Comparison of ENCODE assay signal across 9 cellular contexts in genomic region chr11:57499983-57500461, GRCh38. TPM values are rescaled to one million over a fixed set of nuclear protein-coding genes. Genes with fewer than 3 reads are reported as not detected.
DNase-seq lines count a peak whose midpoint lies in the region; ATAC-seq and TF ChIP-seq lines count a peak whose summit lies in the region.
"Had no signal": no experiment of that assay in that cellular context is flagged by ENCODE, and none has a peak within 500 bp of the region (broad histone marks: within the 10 kb centered on the region; RNA-seq: fewer than 3 reads in every experiment).

No MANE protein-coding gene starts in this region.

- H3K4me2 ChIP-seq in GM23338: peak overlapping the region; percentile 87

- TF ChIP-seq CTCF in GM23338 (conservative IDR thresholded peaks at IDR 0.05; ENCODE audit: low read depth in 2 of 2) (no peak), WI38 (IDR thresholded peaks at IDR 0.05; ENCODE audit: low read depth, low read length) (no peak), spleen (IDR thresholded peaks at IDR 0.05 in 8 of 11, conservative IDR thresholded peaks at IDR 0.05 in 3 of 11) (peak in 1 of 11 experiments; percentile 0)

- no peaks in the 10 kb centered on the region for H3K9me3 ChIP-seq in iPS-18c (ENCODE audit: control insufficient read depth, insufficient read depth, low read length)
- H3K9me3 ChIP-seq in spleen: no peaks in the 10 kb centered on the region

- ATAC-seq in GM23338: no peak

- peaks cover 9% of the 10 kb centered on the region for H4K20me1 ChIP-seq in GM23338 (replicated peaks; ENCODE audit: insufficient read depth)

- H3K79me2 ChIP-seq in GM23338 (replicated peaks; ENCODE audit: insufficient read depth): peaks cover 19% of the 10 kb centered on the region; the same call in 1 of the 2 replicates

- H2AFZ ChIP-seq in GM23338: no peak overlapping the region

- peaks cover 16% of the 10 kb centered on the region for H3K27me3 Mint-ChIP-seq in GM23338 (ENCODE audit: insufficient read depth, low read depth, poor library complexity)

- peak overlapping the region; percentile 85 for H3K27ac Mint-ChIP-seq in GM23338

- peak overlapping the region; percentile 61 for H3K4me3 Mint-ChIP-seq in GM23338

- peaks cover 14% of the 10 kb centered on the region for H3F3A ChIP-seq in GM23338 (replicated peaks; ENCODE audit: low read depth)

- peaks cover 58% of the 10 kb centered on the region for H3K4me1 Mint-ChIP-seq in GM23338

- H3K9me3 Mint-ChIP-seq in GM23338: no peaks in the 10 kb centered on the region

- H3K36me3 Mint-ChIP-seq in GM23338 (ENCODE audit: low read depth): peaks cover 66% of the 10 kb centered on the region

- H3K4me3 ChIP-seq in GM23338 (peak overlapping the region; percentile 42), WI38 (ENCODE audit: low read depth, low read length) (peak overlapping the region; percentile 43), iPS-18c (ENCODE audit: insufficient read depth, low read depth, low read length) (peak overlapping the region; percentile 20; the same call in 1 of the 2 replicates), spleen (peak overlapping the region in 5 of 8 donors; percentile 6 to 56 (median 15))

- intact Hi-C loops in spleen (cut with DNase I; ENCODE audit: low total_unique reads): no loop called here

- TF ChIP-seq POLR2A in spleen (IDR thresholded peaks at IDR 0.05): no peak

- H3K27me3 ChIP-seq in GM23338 (ENCODE audit: insufficient read depth) (no peaks in the 10 kb centered on the region), spleen (replicated peaks in 1 of 7) (no peaks in the 10 kb centered on the region)

- DNase-seq in GM23338 (ENCODE audit: low spot score) (no peak), spleen (no peak), GM19238 (ENCODE audit: insufficient read length, low spot score) (no peak), DMS153 (lab: John Stamatoyannopoulos, UW) (no peak), occipital lobe (lab: John Stamatoyannopoulos, UW) (no peak), superior temporal gyrus (ENCODE audit: extremely low spot score) (no peak)

- H3K4me1 ChIP-seq in GM23338 (ENCODE audit: insufficient read depth) (peaks cover 31% of the 10 kb centered on the region), spleen (peaks cover 3 to 26% (median 17%) of the 10 kb centered on the region in 6 donors)

- no peaks in the 10 kb centered on the region for H3K9me2 ChIP-seq in GM23338 (ENCODE audit: insufficient read depth)

- H3K36me3 ChIP-seq in GM23338 (ENCODE audit: insufficient read depth) (peaks cover 5% of the 10 kb centered on the region; the same call in 1 of the 2 replicates), spleen (peaks cover 0 to 50% (median 0%) of the 10 kb centered on the region in 6 donors)

- 50 to 72% (median 61%) methylated on average over 12 of the region's 12 CpGs for WGBS in spleen, 5 donors

- H3K27ac ChIP-seq in GM23338 (ENCODE audit: low read depth) (peak overlapping the region; percentile 83), spleen (peak overlapping the region in 6 of 8 donors; percentile 48 to 80 (median 75))

TF ChIP-seq in GM23338, 12 proteins besides CTCF, POLR2A, EP300 and RAD21:
- TF ChIP-seq STAT1 (IDR thresholded peaks at IDR 0.05; ENCODE audit: unreplicated experiment): no peak
- no peak for TF ChIP-seq EZH2 (IDR thresholded peaks at IDR 0.05; ENCODE audit: low read depth, unreplicated experiment)

RNA-seq across cellular contexts. Expression of gene SLC43A1, which starts 15.5 kb away (rescaled TPM):
- total RNA-seq in GM23338 (2014; rRNA removed; shearing (Covaris generic)): 49.7 and 49.8 TPM in 2 replicates
- 19.6 and 19.7 TPM in 2 replicates for polyA plus RNA-seq in GM23338 (2016; fragmentation: Nextera tagmentation; extraction: Ambion mirVana)
- 10 to 100 TPM in 5 of 7 donors, 1 to 10 TPM in 2; 7.0 to 16.1 (median 13.0) TPM for total RNA-seq in spleen
- 1 to 10 TPM; 6.2 to 8.4 (median 6.4) TPM for polyA plus RNA-seq in spleen
- 0.94 TPM for total RNA-seq in occipital lobe

RNA-seq across cellular contexts. Expression of gene TIMM10, which starts 30.5 kb away (rescaled TPM):
- total RNA-seq in GM23338 (2014; rRNA removed; shearing (Covaris generic)): 59.1 and 75.8 TPM in 2 replicates
- polyA plus RNA-seq in GM23338 (2016; fragmentation: Nextera tagmentation; extraction: Ambion mirVana) (193 and 194 TPM in 2 replicates), spleen (10 to 100 TPM; 38.7 to 57.4 (median 56.1) TPM)
- total RNA-seq in spleen (10 to 100 TPM; 28.1 to 58.7 (median 39.0) TPM), occipital lobe (33.1 TPM)

RNA-seq across cellular contexts. Expression of gene SMTNL1, which starts 37.4 kb away (rescaled TPM):
- 0.31 TPM in 1 of 2 replicates, not detected in the other for total RNA-seq in GM23338 (2014; rRNA removed; shearing (Covaris generic))
- polyA plus RNA-seq in GM23338 (2016; fragmentation: Nextera tagmentation; extraction: Ambion mirVana): 0.14 and 0.70 TPM in 2 replicates
- total RNA-seq in spleen: not detected
- polyA plus RNA-seq in spleen: not detected
- total RNA-seq in occipital lobe: not detected
- total RNA-seq: T-helper 1 cell treated with Interleukin-12 subunit alpha and Interleukin-12 subunit beta and Interleukin-4 antibody, amounts not matched to agents 30 ng/mL and 1 ng/mL, for 36 hours had no signal

RNA-seq across cellular contexts. Expression of gene RTN4RL2, which starts 39.7 kb away (rescaled TPM):
- 15.9 and 16.1 TPM in 2 replicates for total RNA-seq in GM23338 (2014; rRNA removed; shearing (Covaris generic))
- polyA plus RNA-seq in GM23338 (2016; fragmentation: Nextera tagmentation; extraction: Ambion mirVana) (13.1 and 13.9 TPM in 2 replicates), spleen (under 1 TPM; 0.15 to 0.73 (median 0.29) TPM)
- total RNA-seq in spleen (1 to 10 TPM in 1 of 7 donors, under 1 TPM in 6; 0.37 to 2.0 (median 0.49) TPM), occipital lobe (0.47 TPM)
